In genomic region chr11:126654886-126655806, GRCh38 we compare ENCODE assay signal across 15 cellular contexts.
DNase-seq lines count a peak whose midpoint lies in the region; ATAC-seq and TF ChIP-seq lines count a peak whose summit lies in the region.
"Had no signal": no experiment of that assay in that cellular context is flagged by ENCODE, and none has a peak within 500 bp of the region (broad histone marks: within the 10 kb centered on the region; RNA-seq: fewer than 3 reads in every experiment).

No MANE protein-coding gene starts in this region.

- no peaks in the 10 kb centered on the region for H3K9me3 ChIP-seq in breast epithelium
- H3K9me3 ChIP-seq in adipocyte (ENCODE audit: control insufficient read depth, low read length), result no peaks in the 10 kb centered on the region
- no peaks in the 10 kb centered on the region for H3K9me3 ChIP-seq in left lung

- no peaks in the 10 kb centered on the region for H3K27me3 Mint-ChIP-seq in MCF 10A (ENCODE audit: insufficient read depth, unreplicated experiment)
- no peaks in the 10 kb centered on the region for H3K27me3 Mint-ChIP-seq in T-helper 2 cell treated with Interferon-gamma antibody and Interleukin-4, amounts not matched to agents 5 μg/mL and 100 μg/mL, for 36 hours (ENCODE audit: low read depth)

- H3K27me3 ChIP-seq in breast epithelium (no peaks in the 10 kb centered on the region), adipocyte (replicated peaks; ENCODE audit: control insufficient read depth, insufficient read depth, low read length) (no peaks in the 10 kb centered on the region), left lung (peaks cover 0 to 23% of the 10 kb centered on the region in 2 donors)

- intact Hi-C loops in MCF 10A (cut with micrococcal nuclease), result no loop called here
- intact Hi-C loops in breast epithelium (cut with DNase I; ENCODE audit: low total_unique reads), result no loop called here
- intact Hi-C loops in left lung (cut with DNase I), result no loop called here

- POLR2A ChIA-PET in MCF 10A (lab: Yijun Ruan, JAX), result interaction anchor here (0.7 kb wide), 1 partner anchor 117 kb away, joined by 3 read pairs; no protein-coding TSS in a partner anchor

- no peaks in the 10 kb centered on the region for H3K9me3 Mint-ChIP-seq in MCF 10A (ENCODE audit: unreplicated experiment)
- no peaks in the 10 kb centered on the region for H3K9me3 Mint-ChIP-seq in T-helper 2 cell treated with Interferon-gamma antibody and Interleukin-4, amounts not matched to agents 5 μg/mL and 100 μg/mL, for 36 hours
- H3K9me3 Mint-ChIP-seq: activated T-cell treated with anti-CD3 and anti-CD28 coated beads, Interleukin-2, amount 50 U/mL, for 4 hours; natural killer cell had no signal

- CTCF ChIA-PET in MCF 10A (lab: Yijun Ruan, JAX), result interaction anchor here (1.0 kb wide), 1 partner anchor 336 kb away, joined by 3 read pairs; no protein-coding TSS in a partner anchor

- H3K36me3 ChIP-seq in breast epithelium (no peaks in the 10 kb centered on the region), adipocyte (ENCODE audit: control insufficient read depth, insufficient read depth, low read length, severe bottlenecking) (no peaks in the 10 kb centered on the region), left lung (no peaks in the 10 kb centered on the region)

- no peak for TF ChIP-seq POLR2A in breast epithelium (IDR thresholded peaks at IDR 0.05)

- TF ChIP-seq CTCF in MCF 10A (IDR thresholded peaks at IDR 0.05; ENCODE audit: unreplicated experiment) (no peak), breast epithelium (IDR thresholded peaks at IDR 0.05) (no peak), left lung (IDR thresholded peaks at IDR 0.05) (no peak)

- H3K4me1 ChIP-seq in breast epithelium (no peaks in the 10 kb centered on the region), adipocyte (ENCODE audit: control insufficient read depth, insufficient read depth, low read length) (peaks cover 10% of the 10 kb centered on the region), left lung (no peaks in the 10 kb centered on the region)

- no peak overlapping the region for H3K4me3 Mint-ChIP-seq in MCF 10A (ENCODE audit: unreplicated experiment)
- H3K4me3 Mint-ChIP-seq in T-helper 2 cell treated with Interferon-gamma antibody and Interleukin-4, amounts not matched to agents 5 μg/mL and 100 μg/mL, for 36 hours, result no peak overlapping the region
- H3K4me3 Mint-ChIP-seq: activated T-cell treated with anti-CD3 and anti-CD28 coated beads, Interleukin-2, amount 50 U/mL, for 4 hours; natural killer cell; stimulated activated naive B cell treated with anti-CD40 and anti-IgM and Interleukin-4, amounts not matched to agents 10 μg/mL and 1 μg/mL and 100 μg/mL, for 72 hours; T-helper 17 cell had no signal

- no peaks in the 10 kb centered on the region for H3K36me3 Mint-ChIP-seq in MCF 10A (ENCODE audit: insufficient read depth, unreplicated experiment)
- no peaks in the 10 kb centered on the region for H3K36me3 Mint-ChIP-seq in T-helper 2 cell treated with Interferon-gamma antibody and Interleukin-4, amounts not matched to agents 5 μg/mL and 100 μg/mL, for 36 hours (ENCODE audit: low read depth)
- H3K36me3 Mint-ChIP-seq: natural killer cell; stimulated activated naive B cell treated with anti-CD40 and anti-IgM and Interleukin-4, amounts not matched to agents 10 μg/mL and 1 μg/mL and 100 μg/mL, for 72 hours had no signal

- DNase-seq in MCF 10A (ENCODE audit: unreplicated experiment), result no peak
- DNase-seq in breast epithelium (ENCODE audit: low spot score in 2 of 2), result no peak
- DNase-seq in adipocyte (ENCODE audit: low read depth), result no peak
- DNase-seq in left lobe of liver (ENCODE audit: low spot score), result no peak
- DNase-seq in T-helper 2 cell treated with Interferon-gamma antibody and Interleukin-4, amounts not matched to agents 5 μg/mL and 100 μg/mL, for 36 hours (ENCODE audit: low spot score), result no peak
- DNase-seq in left lung, result no peak
- DNase-seq in kidney tubule cell (ENCODE audit: low spot score), result no peak
- DNase-seq: activated CD4-positive, alpha-beta T cell treated with anti-CD3 and anti-CD28 coated beads, Interleukin-2, amount 50 U/mL, for 1 hour; activated T-cell treated with anti-CD3 and anti-CD28 coated beads, Interleukin-2, amount 50 U/mL, for 4 hours; erythroblast; MV-4-11; natural killer cell; stimulated activated naive B cell treated with anti-CD40 and anti-IgM and Interleukin-4, amounts not matched to agents 10 μg/mL and 1 μg/mL and 100 μg/mL, for 72 hours; T-helper 17 cell had no signal

- no TSS peak for BruUV-seq in MCF 10A (replicated peaks; lab: Mats Ljungman, UMichigan)

- peaks cover 14% of the 10 kb centered on the region for H3K4me1 Mint-ChIP-seq in MCF 10A (ENCODE audit: insufficient read depth, unreplicated experiment)
- H3K4me1 Mint-ChIP-seq in T-helper 2 cell treated with Interferon-gamma antibody and Interleukin-4, amounts not matched to agents 5 μg/mL and 100 μg/mL, for 36 hours (ENCODE audit: low read depth), result no peaks in the 10 kb centered on the region
- H3K4me1 Mint-ChIP-seq: natural killer cell; stimulated activated naive B cell treated with anti-CD40 and anti-IgM and Interleukin-4, amounts not matched to agents 10 μg/mL and 1 μg/mL and 100 μg/mL, for 72 hours; T-helper 17 cell had no signal

- H3K27ac ChIP-seq in breast epithelium, result no peak overlapping the region
- H3K27ac ChIP-seq in temporal lobe (ENCODE audit: low read depth, low read length), result peak overlapping the region; percentile 67
- no peak overlapping the region for H3K27ac ChIP-seq in left lung

- ATAC-seq in left lobe of liver (peak; percentile 35), left lung (no peak)
- ATAC-seq: activated T-cell treated with anti-CD3 and anti-CD28 coated beads, Interleukin-2, amount 50 U/mL, for 4 hours; natural killer cell; stimulated activated naive B cell treated with anti-CD40 and anti-IgM and Interleukin-4, amounts not matched to agents 10 μg/mL and 1 μg/mL and 100 μg/mL, for 72 hours; T-helper 17 cell had no signal

- H3K4me3 ChIP-seq in breast epithelium (no peak overlapping the region), adipocyte (ENCODE audit: low read length) (peak overlapping the region; percentile 54), left lung (no peak overlapping the region)

- peak overlapping the region; percentile 9 for H3K9ac ChIP-seq in adipocyte (ENCODE audit: low read length)

- H3K27ac Mint-ChIP-seq in MCF 10A (ENCODE audit: low read depth, unreplicated experiment), result peak overlapping the region; percentile 16
- no peak overlapping the region for H3K27ac Mint-ChIP-seq in T-helper 2 cell treated with Interferon-gamma antibody and Interleukin-4, amounts not matched to agents 5 μg/mL and 100 μg/mL, for 36 hours
- H3K27ac Mint-ChIP-seq: natural killer cell; stimulated activated naive B cell treated with anti-CD40 and anti-IgM and Interleukin-4, amounts not matched to agents 10 μg/mL and 1 μg/mL and 100 μg/mL, for 72 hours; T-helper 17 cell had no signal
